ENCODE assay signal across 7 cellular contexts in genomic region chr16:85245307-85246172, GRCh38.
DNase-seq lines count a peak whose midpoint lies in the region; ATAC-seq and TF ChIP-seq lines count a peak whose summit lies in the region.

No MANE protein-coding gene starts in this region.

- H3K4me3 ChIP-seq in GM12865 (ENCODE audit: low read depth, low read length), result no peak overlapping the region
- H3K4me3 ChIP-seq in WERI-Rb-1 (ENCODE audit: low read depth, low read length), result no peak overlapping the region

- H3K9me3 ChIP-seq in WERI-Rb-1 (ENCODE audit: severe bottlenecking), result no peaks in the 10 kb centered on the region

- H3K36me3 ChIP-seq in WERI-Rb-1, result no peaks in the 10 kb centered on the region

- H3K27ac ChIP-seq in WERI-Rb-1 (peak overlapping the region; percentile 42; the same call in 1 of the 2 replicates), caudate nucleus (ENCODE audit: low read depth, low read length) (no peak overlapping the region)

- ATAC-seq in left colon (peak; percentile 70), HG02870 (IDR thresholded peaks at IDR 0.05; ENCODE audit: unreplicated experiment) (no peak)

- DNase-seq in GM12865 (ENCODE audit: low read depth), result peak; percentile 64
- DNase-seq in NCI-H1105 treated with DMSO at 0.1 percent for 48 hours (lab: John Stamatoyannopoulos, UW), result peak; percentile 34
- peak; percentile 44 for DNase-seq in WERI-Rb-1
- peak in 38 of 61 donors; percentile 8 to 74 (median 31) for DNase-seq in caudate nucleus (lab: John Stamatoyannopoulos, UW)
- peak; percentile 49 to 58 for DNase-seq in left colon
- peak; percentile 18 to 24 (median 18) for DNase-seq in stimulated activated CD4-positive, alpha-beta T cell treated with anti-CD3 and anti-CD28 coated beads, TNF-alpha, amount 100 ng/mL, for 48 hours (ENCODE audit: low read depth in 3 of 3)

- intact Hi-C loops in left colon (cut with DNase I, micrococcal nuclease), result loop anchor here in 1 of 2 donors (10.0 kb wide), 1 partner anchor 121 kb away; no protein-coding TSS in a partner anchor

- TF ChIP-seq CTCF in GM12865 (IDR thresholded peaks at IDR 0.05; ENCODE audit: insufficient read depth, low read depth, low read length, missing control alignments) (peak; percentile 90), WERI-Rb-1 (IDR thresholded peaks at IDR 0.05; ENCODE audit: low read depth, low read length) (peak; percentile 80)

- H3K27me3 ChIP-seq in WERI-Rb-1 (ENCODE audit: insufficient read depth, low read depth, severe bottlenecking), result no peaks in the 10 kb centered on the region
